In the genomic region with DNA sequence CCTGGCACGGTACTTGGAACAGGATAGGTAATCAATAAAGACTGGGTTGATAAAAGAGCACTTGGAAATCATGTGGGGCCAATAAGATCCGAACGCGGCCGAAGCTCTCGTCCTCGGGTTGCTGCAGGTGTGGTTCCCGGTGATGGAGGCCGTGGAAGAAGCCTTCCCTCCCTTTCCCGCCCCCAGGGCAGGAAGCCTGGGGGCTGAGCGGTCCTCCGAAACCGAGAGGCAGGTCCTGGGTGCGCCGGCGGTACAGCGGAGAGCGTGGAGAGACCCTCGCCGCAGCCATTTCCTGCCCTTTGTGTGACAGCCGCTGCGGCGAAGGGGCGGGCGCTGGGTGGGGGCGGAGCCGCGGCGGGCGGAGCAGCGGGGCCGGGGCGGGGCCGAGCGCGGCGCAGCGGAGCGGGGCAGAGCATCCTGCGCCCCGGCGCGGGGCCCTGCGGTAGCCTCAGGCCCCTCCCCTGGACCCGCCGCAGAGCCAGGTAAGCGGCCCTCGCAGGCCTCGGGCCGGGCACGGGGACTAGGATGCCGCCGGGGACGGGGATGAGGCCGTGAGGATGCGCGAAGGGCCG, we compare ENCODE assay signal across 8 cellular contexts. TPM values are rescaled to one million over a fixed set of nuclear protein-coding genes. Genes with fewer than 3 reads are reported as not detected.
DNase-seq lines count a peak whose midpoint lies in the region; ATAC-seq and TF ChIP-seq lines count a peak whose summit lies in the region.

Gene CYFIP2, plus strand, starts transcription at position 410 of the 572 bp plus-strand sequence. CDS start 19,239 bp downstream, outside the sequence.

- H3K36me3 Mint-ChIP-seq in activated CD8-positive, alpha-beta T cell treated with anti-CD3 and anti-CD28 coated beads, Interleukin-2, amount 10 ng/mL, durations not matched to agents 7 days and 5 days (ENCODE audit: low read depth), result peaks cover 49% of the 10 kb centered on the region
- no peaks in the 10 kb centered on the region for H3K36me3 Mint-ChIP-seq in mesothelial cell of epicardium

- peaks cover 55% of the 10 kb centered on the region for H3K4me1 ChIP-seq in effector memory CD4-positive, alpha-beta T cell (ENCODE audit: control insufficient read depth, insufficient read depth, low read length, poor library complexity, severe bottlenecking)

- peak within 1 kb of the TSS; percentile 89 for H3K4me3 Mint-ChIP-seq in activated CD8-positive, alpha-beta T cell treated with anti-CD3 and anti-CD28 coated beads, Interleukin-2, amount 10 ng/mL, durations not matched to agents 7 days and 5 days
- peak within 1 kb of the TSS; percentile 94 for H3K4me3 Mint-ChIP-seq in mesothelial cell of epicardium

- H3K27me3 Mint-ChIP-seq in activated CD8-positive, alpha-beta T cell treated with anti-CD3 and anti-CD28 coated beads, Interleukin-2, amount 10 ng/mL, durations not matched to agents 7 days and 5 days (ENCODE audit: low read depth), result no peaks in the 10 kb centered on the region
- H3K27me3 Mint-ChIP-seq in mesothelial cell of epicardium (ENCODE audit: low read depth), result peaks cover 16% of the 10 kb centered on the region

- CTCF ChIA-PET in activated CD8-positive, alpha-beta T cell treated with anti-CD3 and anti-CD28 coated beads, Interleukin-2, amount 10 ng/mL, durations not matched to agents 7 days and 5 days (lab: Charles Lee), result interaction anchor here (1.0 to 4.3 kb wide), 3 partner anchors 13 to 63 kb away, joined by 4 to 45 read pairs (median 4); no protein-coding TSS in a partner anchor

- H3K4me1 Mint-ChIP-seq in activated CD8-positive, alpha-beta T cell treated with anti-CD3 and anti-CD28 coated beads, Interleukin-2, amount 10 ng/mL, durations not matched to agents 7 days and 5 days (ENCODE audit: low read depth), result peaks cover 62% of the 10 kb centered on the region
- peaks cover 43% of the 10 kb centered on the region for H3K4me1 Mint-ChIP-seq in mesothelial cell of epicardium

- peak within 1 kb of the TSS; percentile 88 for H3K27ac ChIP-seq in effector memory CD4-positive, alpha-beta T cell (ENCODE audit: insufficient read depth, low read length, poor library complexity, severe bottlenecking)

- peak within 1 kb of the TSS; percentile 74 for H3K4me3 ChIP-seq in effector memory CD4-positive, alpha-beta T cell (ENCODE audit: insufficient read depth, low read depth, low read length, poor library complexity, severe bottlenecking)

- H3K36me3 ChIP-seq in effector memory CD4-positive, alpha-beta T cell (ENCODE audit: control insufficient read depth, insufficient read depth, low read length), result peaks cover 4% of the 10 kb centered on the region

- H3K9me3 Mint-ChIP-seq in activated CD8-positive, alpha-beta T cell treated with anti-CD3 and anti-CD28 coated beads, Interleukin-2, amount 10 ng/mL, durations not matched to agents 7 days and 5 days (ENCODE audit: insufficient read depth), result no peaks in the 10 kb centered on the region
- H3K9me3 Mint-ChIP-seq in mesothelial cell of epicardium, result no peaks in the 10 kb centered on the region

- ATAC-seq in GM18909 (IDR thresholded peaks at IDR 0.05; ENCODE audit: poor library complexity, unreplicated experiment), result peak; percentile 87
- ATAC-seq in HG03108 (IDR thresholded peaks at IDR 0.05; ENCODE audit: unreplicated experiment), result peak; percentile 81
- peak; percentile 84 for ATAC-seq in activated CD8-positive, alpha-beta T cell treated with anti-CD3 and anti-CD28 coated beads, Interleukin-2, amount 10 ng/mL, durations not matched to agents 7 days and 5 days

- POLR2A ChIA-PET in activated CD8-positive, alpha-beta T cell treated with anti-CD3 and anti-CD28 coated beads, Interleukin-2, amount 10 ng/mL, durations not matched to agents 7 days and 5 days (lab: Charles Lee), result interaction anchor here (0.6 to 5.0 kb wide), 11 partner anchors 9 to 123 kb away, joined by 3 to 36 read pairs (median 4); partner anchors contain the start of genes ITK and MED7

- H3K27ac Mint-ChIP-seq in activated CD8-positive, alpha-beta T cell treated with anti-CD3 and anti-CD28 coated beads, Interleukin-2, amount 10 ng/mL, durations not matched to agents 7 days and 5 days, result peak within 1 kb of the TSS; percentile 99
- peak within 1 kb of the TSS; percentile 87 for H3K27ac Mint-ChIP-seq in mesothelial cell of epicardium

- H3K9me3 ChIP-seq in effector memory CD4-positive, alpha-beta T cell (ENCODE audit: control insufficient read depth, low read length), result no peaks in the 10 kb centered on the region

- no peak for TF ChIP-seq CTCF in mesothelial cell of epicardium (IDR thresholded peaks at IDR 0.05; ENCODE audit: unreplicated experiment)

- no peaks in the 10 kb centered on the region for H3K27me3 ChIP-seq in effector memory CD4-positive, alpha-beta T cell (replicated peaks; ENCODE audit: control insufficient read depth, insufficient read depth, low read length, poor library complexity, severe bottlenecking)

- DNase-seq in AML-193 (lab: John Stamatoyannopoulos, UW), result peak; percentile 31 to 42
- DNase-seq in NCI-H526 (lab: John Stamatoyannopoulos, UW), result peak; percentile 33 to 82
- DNase-seq in activated CD8-positive, alpha-beta T cell treated with anti-CD3 and anti-CD28 coated beads, Interleukin-2, amount 10 ng/mL, durations not matched to agents 7 days and 5 days, result peak; percentile 91
- peak; percentile 81 to 82 (median 81) for DNase-seq in effector memory CD4-positive, alpha-beta T cell
- DNase-seq in mesothelial cell of epicardium (ENCODE audit: low spot score in 2 of 2, unreplicated experiment in 2 of 2), result peak; percentile 58 to 71
- peak; percentile 63 to 73 for DNase-seq in stimulated activated CD8-positive, alpha-beta memory T cell treated with anti-CD3 and anti-CD28 coated beads, Interleukin-15, amount 100 ng/mL, for 4 hours (ENCODE audit: low read depth in 2 of 2)

RNA-seq across cellular contexts. Expression of gene CYFIP2, which starts in this region (rescaled TPM):
- 100 to 1,000 TPM; 512 to 516 TPM for total RNA-seq in activated CD8-positive, alpha-beta T cell treated with anti-CD3 and anti-CD28 coated beads, Interleukin-2, amount 10 ng/mL, durations not matched to agents 7 days and 5 days
- 80.9 to 82.9 TPM (median 82.2 TPM) in 3 replicates for total RNA-seq in mesothelial cell of epicardium

Comparison
In these comparisons a context has a peak if more than half of its experiments do, and no peak if none do; other contexts are left out.
1. Peak in every context shown above with its lines: DNase-seq, ATAC-seq, H3K4me3 ChIP-seq and H3K27ac ChIP-seq.
2. DNase-seq: peak in every context shown above with its lines; median percentile 91 in activated CD8-positive, alpha-beta T cell treated with anti-CD3 and anti-CD28 coated beads, Interleukin-2, amount 10 ng/mL, durations not matched to agents 7 days and 5 days; 81 in effector memory CD4-positive, alpha-beta T cell; 68 in stimulated activated CD8-positive, alpha-beta memory T cell treated with anti-CD3 and anti-CD28 coated beads, Interleukin-15, amount 100 ng/mL, for 4 hours; 64 in mesothelial cell of epicardium; 58 in NCI-H526; 36 in AML-193.